ENCODE assay signal across 16 cellular contexts in the genomic region with DNA sequence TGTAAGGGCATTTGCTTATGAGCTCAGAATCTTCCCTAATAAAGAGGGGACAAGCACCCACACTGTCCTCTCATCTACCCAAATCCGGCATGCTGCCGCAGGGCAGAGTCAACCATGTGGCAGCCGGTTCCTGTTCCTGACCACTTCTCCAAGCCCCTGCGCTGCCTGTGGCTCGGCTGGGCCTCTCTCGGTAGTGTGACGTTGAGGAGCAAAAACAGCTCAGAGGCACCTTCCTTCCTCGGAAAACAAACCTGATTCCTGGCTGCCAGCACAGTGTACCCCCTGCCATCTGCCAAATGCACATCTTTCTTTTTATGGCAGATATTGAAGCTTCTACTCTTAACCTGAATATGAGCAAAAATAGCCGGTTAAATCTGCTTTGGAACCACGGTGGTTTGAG. TPM values are rescaled to one million over a fixed set of nuclear protein-coding genes. Genes with fewer than 3 reads are reported as not detected.
DNase-seq lines count a peak whose midpoint lies in the region; ATAC-seq and TF ChIP-seq lines count a peak whose summit lies in the region.
"Had no signal": no experiment of that assay in that cellular context is flagged by ENCODE, and none has a peak within 500 bp of the region (broad histone marks: within the 10 kb centered on the region; RNA-seq: fewer than 3 reads in every experiment).

No MANE protein-coding gene starts in this region.

- H3K4me2 ChIP-seq in Karpas-422 (ENCODE audit: low read depth, low read length, poor library complexity, severe bottlenecking) (no peak overlapping the region), neural progenitor cell (no peak overlapping the region)

- ATAC-seq in GM19035 (IDR thresholded peaks at IDR 0.05; ENCODE audit: unreplicated experiment), result no peak
- ATAC-seq in psoas muscle, result no peak
- ATAC-seq: effector memory CD8-positive, alpha-beta T cell had no signal

- H3K79me2 ChIP-seq in Karpas-422 (ENCODE audit: low read length) (no peaks in the 10 kb centered on the region), neural progenitor cell (ENCODE audit: low read depth) (no peaks in the 10 kb centered on the region)

- H3F3A ChIP-seq in neural progenitor cell (ENCODE audit: low read depth), result no peaks in the 10 kb centered on the region

- H3K9ac ChIP-seq in Karpas-422 (ENCODE audit: low read length) (no peak overlapping the region), neural progenitor cell (no peak overlapping the region)

- intact Hi-C loops in dorsolateral prefrontal cortex (cut with DNase I) (no loop called here), psoas muscle (cut with DNase I) (no loop called here)

- H3K4me1 ChIP-seq in Karpas-422 (ENCODE audit: low read length), result peaks cover 23% of the 10 kb centered on the region
- no peaks in the 10 kb centered on the region for H3K4me1 ChIP-seq in neural progenitor cell
- peaks cover 6% of the 10 kb centered on the region for H3K4me1 ChIP-seq in psoas muscle
- H3K4me1 ChIP-seq: uterus had no signal

- H3K9me2 ChIP-seq in Karpas-422 (replicated peaks; ENCODE audit: insufficient read depth, low read length), result no peaks in the 10 kb centered on the region

- TF ChIP-seq CTCF in dorsolateral prefrontal cortex (IDR thresholded peaks at IDR 0.05 in 54 of 56, conservative IDR thresholded peaks at IDR 0.05 in 2 of 56; ENCODE audit: low read depth in 1 of 56, partially characterized antibody in 56 of 56) (no peak), neural progenitor cell (IDR thresholded peaks at IDR 0.05) (no peak), psoas muscle (IDR thresholded peaks at IDR 0.05) (no peak)

- H3K27ac Mint-ChIP-seq in neural progenitor cell, result peak overlapping the region; percentile 48
- H3K27ac Mint-ChIP-seq: CD4-positive, alpha-beta T cell; effector memory CD8-positive, alpha-beta T cell had no signal

- H2AFZ ChIP-seq in Karpas-422 (ENCODE audit: low read length) (no peak overlapping the region), neural progenitor cell (replicated peaks) (no peak overlapping the region)

- H3K9me3 Mint-ChIP-seq in neural progenitor cell, result peaks cover 13% of the 10 kb centered on the region

- no peak overlapping the region for H3K4me3 Mint-ChIP-seq in neural progenitor cell
- H3K4me3 Mint-ChIP-seq: CD4-positive, alpha-beta T cell; effector memory CD8-positive, alpha-beta T cell had no signal

- H3K4me1 Mint-ChIP-seq in neural progenitor cell, result no peaks in the 10 kb centered on the region

- H4K20me1 ChIP-seq in Karpas-422 (ENCODE audit: insufficient read depth, low read depth, low read length) (no peaks in the 10 kb centered on the region), neural progenitor cell (ENCODE audit: low read depth) (no peaks in the 10 kb centered on the region)

- H3K27ac ChIP-seq in Karpas-422 (ENCODE audit: low read length) (peak overlapping the region; percentile 47; the same call in 1 of the 2 replicates), dorsolateral prefrontal cortex (peak overlapping the region in 1 of 59 donors; percentile 55), neural progenitor cell (no peak overlapping the region), psoas muscle (no peak overlapping the region)
- H3K27ac ChIP-seq: uterus had no signal

- H3K27me3 ChIP-seq in Karpas-422 (ENCODE audit: low read length) (no peaks in the 10 kb centered on the region), dorsolateral prefrontal cortex (no peaks in the 10 kb centered on the region), neural progenitor cell (no peaks in the 10 kb centered on the region), psoas muscle (ENCODE audit: insufficient read depth in 3 of 3, low read length in 2 of 3) (no peaks in the 10 kb centered on the region)
- H3K27me3 ChIP-seq: uterus had no signal

- DNase-seq in CMK (ENCODE audit: low read depth) (peak; percentile 26), Karpas-422 (no peak), dorsolateral prefrontal cortex (peak in 6 of 10 donors; percentile 12 to 63 (median 38)), neural progenitor cell (ENCODE audit: low spot score) (no peak), SW 1271 (lab: John Stamatoyannopoulos, UW) (no peak), psoas muscle (no peak)
- DNase-seq: activated CD4-positive, alpha-beta T cell treated with anti-CD3 and anti-CD28 coated beads for 4 hours; activated T-cell treated with anti-CD3 and anti-CD28 coated beads for 4 hours; CD4-positive, alpha-beta T cell; effector memory CD8-positive, alpha-beta T cell; NCI-H187 treated with DMSO at 0.1 percent for 48 hours; NCI-H524 treated with DMSO at 0.1 percent for 48 hours; stimulated activated naive CD4-positive, alpha-beta T cell; uterus had no signal

- WGBS in psoas muscle, 3 donors, result 81 to 90% (median 85%) methylated on average over 10 of the region's 10 CpGs

- peaks cover 5% of the 10 kb centered on the region for H3K36me3 Mint-ChIP-seq in neural progenitor cell

- H3K36me3 ChIP-seq in Karpas-422 (ENCODE audit: insufficient read depth, low read length) (peaks cover 3% of the 10 kb centered on the region; the same call in 1 of the 2 replicates), neural progenitor cell (no peaks in the 10 kb centered on the region), psoas muscle (ENCODE audit: insufficient read depth in 1 of 2, low read depth in 1 of 2) (peaks cover 0 to 15% of the 10 kb centered on the region in 2 donors)
- H3K36me3 ChIP-seq: uterus had no signal

- no peaks in the 10 kb centered on the region for H3K9me3 ChIP-seq in Karpas-422 (ENCODE audit: low read length)
- no peaks in the 10 kb centered on the region for H3K9me3 ChIP-seq in neural progenitor cell (ENCODE audit: low read depth)
- H3K9me3 ChIP-seq in psoas muscle, result no peaks in the 10 kb centered on the region
- H3K9me3 ChIP-seq: uterus had no signal

- H3K4me3 ChIP-seq in Karpas-422 (ENCODE audit: low read length) (no peak overlapping the region), dorsolateral prefrontal cortex (no peak overlapping the region), neural progenitor cell (no peak overlapping the region), psoas muscle (no peak overlapping the region)
- H3K4me3 ChIP-seq: lung, uterus had no signal

- H3K27me3 Mint-ChIP-seq in neural progenitor cell (ENCODE audit: insufficient read depth, low read depth), result peaks cover 5% of the 10 kb centered on the region
- H3K27me3 Mint-ChIP-seq: CD4-positive, alpha-beta T cell; effector memory CD8-positive, alpha-beta T cell had no signal

RNA-seq across cellular contexts. Expression of gene CFAP251, which starts 50.5 kb away (rescaled TPM):
- total RNA-seq in Karpas-422 (2014; rRNA removed; shearing (Covaris generic); ENCODE audit: low replicate concordance), result 17.9 and 30.3 TPM in 2 replicates
- 10 to 100 TPM in 7 of 120 experiments, 1 to 10 TPM in 113; 3.0 to 12.4 (median 6.6) TPM for total RNA-seq in dorsolateral prefrontal cortex
- total RNA-seq in neural progenitor cell (ENCODE audit: low replicate concordance), result 0.92 and 1.5 TPM in 2 replicates
- under 1 TPM; 0.36 to 0.66 (median 0.63) TPM for total RNA-seq in psoas muscle
- under 1 TPM; 0.39 to 0.79 (median 0.79) TPM for polyA plus RNA-seq in psoas muscle

RNA-seq across cellular contexts. Expression of gene BCL7A, which starts 52.8 kb away (rescaled TPM):
- 67.2 and 75.5 TPM in 2 replicates for total RNA-seq in Karpas-422 (2014; rRNA removed; shearing (Covaris generic); ENCODE audit: low replicate concordance)
- 10 to 100 TPM; 25.2 to 50.3 (median 39.4) TPM for total RNA-seq in dorsolateral prefrontal cortex
- 22.1 and 41.3 TPM in 2 replicates for total RNA-seq in neural progenitor cell (ENCODE audit: low replicate concordance)
- 10 to 100 TPM; 11.3 to 14.3 (median 12.5) TPM for total RNA-seq in psoas muscle
- polyA plus RNA-seq in psoas muscle, result 1 to 10 TPM; 3.6 to 8.1 (median 6.5) TPM

Comparison
In these comparisons a context has a peak if more than half of its experiments do, and no peak if none do; other contexts are left out.
1. DNase-seq: peak in CMK (single experiment) and dorsolateral prefrontal cortex (6 of 10); none in Karpas-422 (single experiment), neural progenitor cell (single experiment), SW 1271 (0 of 2) and psoas muscle (0 of 2).